Comparison of ENCODE assay signal across 1 cellular context in the genomic region with DNA sequence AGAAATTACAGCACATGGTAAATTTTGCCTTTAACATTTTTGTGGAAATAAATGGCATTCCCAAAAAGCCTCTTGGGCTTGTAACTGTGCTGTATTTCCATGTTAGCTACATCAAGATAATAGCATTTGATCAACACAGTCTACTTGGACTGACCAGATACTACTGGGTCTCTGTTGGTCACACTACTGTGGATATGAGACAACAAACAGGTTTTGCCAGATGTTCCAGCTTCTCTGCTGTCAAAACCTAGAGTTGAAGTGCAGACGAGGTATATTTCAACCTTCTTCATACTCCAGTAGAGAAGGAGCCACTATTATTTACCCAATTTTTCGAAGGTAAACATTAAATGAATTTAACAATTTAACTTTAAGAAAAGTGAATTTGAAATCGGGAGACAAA.
TF ChIP-seq lines count a peak whose summit lies in the region.

No MANE protein-coding gene starts in this region.

TF ChIP-seq in HepG2, 621 proteins besides CTCF, POLR2A, EP300 and RAD21 (continued from another document):
- TF ChIP-seq CCAR2 (optimal IDR thresholded peaks at IDR 0.05; ENCODE audit: low read depth, low read length) (no peak), NFIC (IDR thresholded peaks at IDR 0.05; ENCODE audit: low read length) (no peak), WIZ (CRISPR knock-in tag; IDR thresholded peaks at IDR 0.05) (no peak), ZNF44 (CRISPR knock-in tag; IDR thresholded peaks at IDR 0.05) (no peak), SIX4 (CRISPR knock-in tag; IDR thresholded peaks at IDR 0.05) (no peak), ZNF773 (CRISPR knock-in tag; IDR thresholded peaks at IDR 0.05; ENCODE audit: borderline replicate concordance) (no peak), NKX3-1 (CRISPR knock-in tag; IDR thresholded peaks at IDR 0.05) (no peak), MATR3 (CRISPR knock-in tag; IDR thresholded peaks at IDR 0.05) (no peak), NR2C2 (CRISPR knock-in tag; IDR thresholded peaks at IDR 0.05; ENCODE audit: borderline replicate concordance) (no peak), ZNF232 (CRISPR knock-in tag; IDR thresholded peaks at IDR 0.05; ENCODE audit: borderline replicate concordance) (no peak), ELF1 (CRISPR knock-in tag; IDR thresholded peaks at IDR 0.05) (no peak)
- TF ChIP-seq, protein P1, sequence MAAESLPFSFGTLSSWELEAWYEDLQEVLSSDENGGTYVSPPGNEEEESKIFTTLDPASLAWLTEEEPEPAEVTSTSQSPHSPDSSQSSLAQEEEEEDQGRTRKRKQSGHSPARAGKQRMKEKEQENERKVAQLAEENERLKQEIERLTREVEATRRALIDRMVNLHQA (CRISPR knock-in tag; IDR thresholded peaks at IDR 0.05): no peak
- TF ChIP-seq, protein P2, sequence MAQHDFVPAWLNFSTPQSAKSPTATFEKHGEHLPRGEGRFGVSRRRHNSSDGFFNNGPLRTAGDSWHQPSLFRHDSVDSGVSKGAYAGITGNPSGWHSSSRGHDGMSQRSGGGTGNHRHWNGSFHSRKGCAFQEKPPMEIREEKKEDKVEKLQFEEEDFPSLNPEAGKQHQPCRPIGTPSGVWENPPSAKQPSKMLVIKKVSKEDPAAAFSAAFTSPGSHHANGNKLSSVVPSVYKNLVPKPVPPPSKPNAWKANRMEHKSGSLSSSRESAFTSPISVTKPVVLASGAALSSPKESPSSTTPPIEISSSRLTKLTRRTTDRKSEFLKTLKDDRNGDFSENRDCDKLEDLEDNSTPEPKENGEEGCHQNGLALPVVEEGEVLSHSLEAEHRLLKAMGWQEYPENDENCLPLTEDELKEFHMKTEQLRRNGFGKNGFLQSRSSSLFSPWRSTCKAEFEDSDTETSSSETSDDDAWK (CRISPR knock-in tag; IDR thresholded peaks at IDR 0.05): no peak
- TF ChIP-seq, protein P3, sequence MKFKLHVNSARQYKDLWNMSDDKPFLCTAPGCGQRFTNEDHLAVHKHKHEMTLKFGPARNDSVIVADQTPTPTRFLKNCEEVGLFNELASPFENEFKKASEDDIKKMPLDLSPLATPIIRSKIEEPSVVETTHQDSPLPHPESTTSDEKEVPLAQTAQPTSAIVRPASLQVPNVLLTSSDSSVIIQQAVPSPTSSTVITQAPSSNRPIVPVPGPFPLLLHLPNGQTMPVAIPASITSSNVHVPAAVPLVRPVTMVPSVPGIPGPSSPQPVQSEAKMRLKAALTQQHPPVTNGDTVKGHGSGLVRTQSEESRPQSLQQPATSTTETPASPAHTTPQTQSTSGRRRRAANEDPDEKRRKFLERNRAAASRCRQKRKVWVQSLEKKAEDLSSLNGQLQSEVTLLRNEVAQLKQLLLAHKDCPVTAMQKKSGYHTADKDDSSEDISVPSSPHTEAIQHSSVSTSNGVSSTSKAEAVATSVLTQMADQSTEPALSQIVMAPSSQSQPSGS (CRISPR knock-in tag; IDR thresholded peaks at IDR 0.05): no peak
